Comparison of ENCODE assay signal across 6 cellular contexts in the genomic region with DNA sequence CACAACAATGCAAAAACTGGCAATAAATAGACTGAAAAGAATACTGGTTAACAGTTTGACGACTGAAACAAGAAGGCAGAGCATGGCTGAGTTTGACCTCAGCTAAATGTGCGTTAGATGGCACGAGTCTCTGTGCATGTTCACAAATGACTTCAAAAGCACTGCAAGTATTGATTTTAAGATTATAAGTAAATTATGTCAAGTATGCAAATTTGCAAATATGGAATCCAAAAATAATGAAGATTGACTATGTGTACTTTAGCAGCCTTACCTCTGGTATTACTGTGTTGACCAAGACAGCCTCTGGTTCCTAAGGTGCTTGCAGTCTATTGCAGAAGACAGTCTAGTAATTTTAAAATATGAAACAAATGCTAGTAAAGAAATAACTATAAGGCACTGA.
"Had no signal": no experiment of that assay in that cellular context is flagged by ENCODE, and none has a peak within 500 bp of the region (broad histone marks: within the 10 kb centered on the region; RNA-seq: fewer than 3 reads in every experiment).

No MANE protein-coding gene starts in this region.

- FAIRE-seq: H1, H54 had no signal

- ATAC-seq: GM23338 had no signal

- H3K4me3 ChIP-seq: GM23338 had no signal

- H2AFZ ChIP-seq: GM23338 had no signal

- H3K4me2 ChIP-seq: GM23338 had no signal

- H3K27ac ChIP-seq: HL-60 had no signal

- DNase-seq: H9, KG1 had no signal
